In the genomic region with DNA sequence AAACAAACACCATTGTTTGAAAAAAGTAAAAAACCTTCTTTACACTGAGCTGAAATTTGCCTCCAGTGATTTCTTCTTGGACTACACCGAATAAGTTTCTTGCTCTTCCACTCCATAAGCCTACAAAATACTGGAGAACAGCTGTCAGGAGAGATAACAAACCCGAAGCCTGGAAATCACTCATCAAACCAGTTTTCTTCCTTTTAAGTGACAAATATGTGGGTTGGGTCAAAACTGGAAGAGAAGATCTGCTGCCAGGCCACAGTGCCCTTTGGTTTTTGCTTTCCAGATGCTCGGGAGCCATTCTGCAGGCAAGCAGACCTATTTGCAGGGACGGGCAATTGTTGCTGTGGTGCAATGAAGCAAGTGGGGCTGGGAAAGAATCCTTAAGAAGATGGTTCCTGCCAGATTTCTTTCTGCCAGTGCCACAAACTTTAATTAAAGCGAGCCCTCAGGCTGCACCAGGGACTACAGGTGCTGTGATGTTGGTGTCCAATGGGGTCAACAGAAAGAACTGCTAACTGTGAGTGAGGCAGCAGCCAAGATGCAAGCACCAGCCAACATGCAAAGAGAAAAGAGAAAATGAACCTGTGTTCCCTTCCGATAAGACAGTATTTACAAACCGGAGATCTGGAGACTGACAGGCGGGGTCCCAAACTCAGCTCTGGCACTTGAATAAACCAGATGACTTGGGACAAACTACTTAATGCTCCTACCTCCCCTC, we compare ENCODE assay signal across 20 cellular contexts. TPM values are rescaled to one million over a fixed set of nuclear protein-coding genes. Genes with fewer than 3 reads are reported as not detected.
DNase-seq lines count a peak whose midpoint lies in the region; ATAC-seq and TF ChIP-seq lines count a peak whose summit lies in the region.
"Had no signal": no experiment of that assay in that cellular context is flagged by ENCODE, and none has a peak within 500 bp of the region (broad histone marks: within the 10 kb centered on the region; RNA-seq: fewer than 3 reads in every experiment).

No MANE protein-coding gene starts in this region.

- H3K27ac ChIP-seq in colonic mucosa (no peak overlapping the region), caudate nucleus (ENCODE audit: low read depth, low read length) (no peak overlapping the region)
- H3K27ac ChIP-seq: GM23248, SK-N-MC had no signal

- H3K27me3 ChIP-seq in colonic mucosa = no peaks in the 10 kb centered on the region

- H3K36me3 ChIP-seq in colonic mucosa (no peaks in the 10 kb centered on the region), mucosa of descending colon (ENCODE audit: low read depth) (no peaks in the 10 kb centered on the region)
- H3K36me3 ChIP-seq: MG63 had no signal

- peak; percentile 24 for ATAC-seq in mucosa of descending colon
- no peak for ATAC-seq in stimulated activated naive CD8-positive, alpha-beta T cell treated with anti-CD3 and anti-CD28 coated beads, Interleukin-15, Interleukin-2, amounts not matched to agents 100 U/mL and 50 U/mL, for 24 hours

- intact Hi-C loops in colonic mucosa (cut with DNase I) (no loop called here), mucosa of descending colon (cut with DNase I, micrococcal nuclease) (no loop called here)

- TF ChIP-seq CTCF in colonic mucosa (IDR thresholded peaks at IDR 0.05) (no peak), mucosa of descending colon (IDR thresholded peaks at IDR 0.05) (no peak)

- POLR2A ChIA-PET in activated CD4-positive, alpha-beta T cell treated with anti-CD3 and anti-CD28 coated beads, Interleukin-2, amount 10 ng/mL, durations not matched to agents 7 days and 5 days (lab: Charles Lee) = no interaction called here

- peaks cover 5% of the 10 kb centered on the region for H3K4me1 Mint-ChIP-seq in activated CD4-positive, alpha-beta T cell treated with anti-CD3 and anti-CD28 coated beads, Interleukin-2, amount 10 ng/mL, durations not matched to agents 7 days and 5 days
- H3K4me1 Mint-ChIP-seq: H9 had no signal

- H3K4me3 ChIP-seq in colonic mucosa = no peak overlapping the region
- H3K4me3 ChIP-seq in mucosa of descending colon = no peak overlapping the region
- H3K4me3 ChIP-seq: GM23248, MG63, SK-N-MC had no signal

- peaks cover 10% of the 10 kb centered on the region for H3K27me3 Mint-ChIP-seq in activated CD4-positive, alpha-beta T cell treated with anti-CD3 and anti-CD28 coated beads, Interleukin-2, amount 10 ng/mL, durations not matched to agents 7 days and 5 days

- no peaks in the 10 kb centered on the region for H3K9me3 Mint-ChIP-seq in activated CD4-positive, alpha-beta T cell treated with anti-CD3 and anti-CD28 coated beads, Interleukin-2, amount 10 ng/mL, durations not matched to agents 7 days and 5 days
- H3K9me3 Mint-ChIP-seq: H9 had no signal

- CTCF ChIA-PET in activated CD4-positive, alpha-beta T cell treated with anti-CD3 and anti-CD28 coated beads, Interleukin-2, amount 10 ng/mL, durations not matched to agents 7 days and 5 days (lab: Charles Lee) = no interaction called here

- H3K4me3 Mint-ChIP-seq in activated CD4-positive, alpha-beta T cell treated with anti-CD3 and anti-CD28 coated beads, Interleukin-2, amount 10 ng/mL, durations not matched to agents 7 days and 5 days = no peak overlapping the region
- H3K4me3 Mint-ChIP-seq: H9 had no signal

- H3K9ac ChIP-seq in colonic mucosa (ENCODE audit: low read depth in 2 of 2, low read length in 2 of 2) = no peak overlapping the region
- H3K9ac ChIP-seq: GM23248 had no signal

- H3K4me1 ChIP-seq in colonic mucosa (no peaks in the 10 kb centered on the region), mucosa of descending colon (ENCODE audit: low read depth) (peaks cover 3% of the 10 kb centered on the region)

- H3K27ac Mint-ChIP-seq in activated CD4-positive, alpha-beta T cell treated with anti-CD3 and anti-CD28 coated beads, Interleukin-2, amount 10 ng/mL, durations not matched to agents 7 days and 5 days = peak overlapping the region; percentile 5
- H3K27ac Mint-ChIP-seq: H9 had no signal

- no peak for DNase-seq in activated CD4-positive, alpha-beta T cell treated with anti-CD3 and anti-CD28 coated beads, Interleukin-2, amount 10 ng/mL, durations not matched to agents 7 days and 5 days
- DNase-seq in activated CD4-positive, alpha-beta T cell treated with anti-CD3 and anti-CD28 coated beads, Interleukin-2, amount 50 U/mL, for 4 hours = no peak
- DNase-seq in colonic mucosa = peak; percentile 24
- no peak for DNase-seq in mucosa of descending colon
- DNase-seq in pons (ENCODE audit: low spot score) = no peak
- no peak for DNase-seq in NCI-H187 treated with DMSO at 0.1 percent for 48 hours (lab: John Stamatoyannopoulos, UW)
- no peak for DNase-seq in stimulated activated naive CD8-positive, alpha-beta T cell treated with anti-CD3 and anti-CD28 coated beads, Interleukin-15, Interleukin-2, amounts not matched to agents 100 U/mL and 50 U/mL, for 24 hours
- no peak for DNase-seq in caudate nucleus (lab: John Stamatoyannopoulos, UW)
- DNase-seq: Calu3, GM23248, H9, KG1, MG63, NCI-H1105 treated with DMSO at 0.1 percent for 48 hours, NCI-H2171, NCI-H226, NCI-H510A, SIG-M5 had no signal

- H3K36me3 Mint-ChIP-seq in activated CD4-positive, alpha-beta T cell treated with anti-CD3 and anti-CD28 coated beads, Interleukin-2, amount 10 ng/mL, durations not matched to agents 7 days and 5 days (ENCODE audit: low read depth) = no peaks in the 10 kb centered on the region

- no peaks in the 10 kb centered on the region for H3K9me3 ChIP-seq in colonic mucosa
- H3K9me3 ChIP-seq in mucosa of descending colon = no peaks in the 10 kb centered on the region
- H3K9me3 ChIP-seq: MG63 had no signal

RNA-seq across cellular contexts. Expression of a gene that starts 44.8 kb away (rescaled TPM):
- 10 to 100 TPM; 35.4 to 41.9 TPM for total RNA-seq in activated CD4-positive, alpha-beta T cell treated with anti-CD3 and anti-CD28 coated beads, Interleukin-2, amount 10 ng/mL, durations not matched to agents 7 days and 5 days
- total RNA-seq in colonic mucosa (10 to 100 TPM; 47.2 to 73.7 TPM), mucosa of descending colon (10 to 100 TPM; 37.5 to 75.4 (median 41.5) TPM)
- total RNA-seq: G401 had no signal
